Comparison of ENCODE assay signal across 1 cellular context in the genomic region with DNA sequence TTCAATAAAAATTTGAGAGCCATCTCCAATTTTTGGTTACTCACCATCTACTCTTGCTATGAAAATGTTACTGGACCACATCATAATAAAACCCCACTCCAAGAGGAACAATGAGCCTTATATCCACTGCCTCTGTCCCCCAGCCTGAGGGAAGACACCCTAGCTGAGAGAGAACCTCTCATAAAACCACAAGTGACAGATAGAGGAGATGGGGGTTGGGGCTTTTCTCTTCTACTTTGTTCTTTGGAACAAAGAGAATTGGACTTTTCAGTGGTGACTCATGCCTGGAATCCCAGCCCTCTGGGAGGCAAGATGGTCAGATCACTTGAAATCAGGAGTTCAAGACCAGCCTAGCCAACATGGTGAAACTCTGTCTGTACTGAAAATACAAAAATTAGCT.
TF ChIP-seq lines count a peak whose summit lies in the region.

No MANE protein-coding gene starts in this region.

TF ChIP-seq in GM23338, 12 proteins besides CTCF, POLR2A, EP300 and RAD21:
- TF ChIP-seq, protein P1, sequence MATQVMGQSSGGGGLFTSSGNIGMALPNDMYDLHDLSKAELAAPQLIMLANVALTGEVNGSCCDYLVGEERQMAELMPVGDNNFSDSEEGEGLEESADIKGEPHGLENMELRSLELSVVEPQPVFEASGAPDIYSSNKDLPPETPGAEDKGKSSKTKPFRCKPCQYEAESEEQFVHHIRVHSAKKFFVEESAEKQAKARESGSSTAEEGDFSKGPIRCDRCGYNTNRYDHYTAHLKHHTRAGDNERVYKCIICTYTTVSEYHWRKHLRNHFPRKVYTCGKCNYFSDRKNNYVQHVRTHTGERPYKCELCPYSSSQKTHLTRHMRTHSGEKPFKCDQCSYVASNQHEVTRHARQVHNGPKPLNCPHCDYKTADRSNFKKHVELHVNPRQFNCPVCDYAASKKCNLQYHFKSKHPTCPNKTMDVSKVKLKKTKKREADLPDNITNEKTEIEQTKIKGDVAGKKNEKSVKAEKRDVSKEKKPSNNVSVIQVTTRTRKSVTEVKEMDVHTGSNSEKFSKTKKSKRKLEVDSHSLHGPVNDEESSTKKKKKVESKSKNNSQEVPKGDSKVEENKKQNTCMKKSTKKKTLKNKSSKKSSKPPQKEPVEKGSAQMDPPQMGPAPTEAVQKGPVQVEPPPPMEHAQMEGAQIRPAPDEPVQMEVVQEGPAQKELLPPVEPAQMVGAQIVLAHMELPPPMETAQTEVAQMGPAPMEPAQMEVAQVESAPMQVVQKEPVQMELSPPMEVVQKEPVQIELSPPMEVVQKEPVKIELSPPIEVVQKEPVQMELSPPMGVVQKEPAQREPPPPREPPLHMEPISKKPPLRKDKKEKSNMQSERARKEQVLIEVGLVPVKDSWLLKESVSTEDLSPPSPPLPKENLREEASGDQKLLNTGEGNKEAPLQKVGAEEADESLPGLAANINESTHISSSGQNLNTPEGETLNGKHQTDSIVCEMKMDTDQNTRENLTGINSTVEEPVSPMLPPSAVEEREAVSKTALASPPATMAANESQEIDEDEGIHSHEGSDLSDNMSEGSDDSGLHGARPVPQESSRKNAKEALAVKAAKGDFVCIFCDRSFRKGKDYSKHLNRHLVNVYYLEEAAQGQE (IDR thresholded peaks at IDR 0.05; ENCODE audit: unreplicated experiment) = no peak
- TF ChIP-seq STAT1 (IDR thresholded peaks at IDR 0.05; ENCODE audit: unreplicated experiment) (no peak), NANOG (IDR thresholded peaks at IDR 0.05; ENCODE audit: borderline replicate concordance) (no peak), ZNF114 (CRISPR knock-in tag; IDR thresholded peaks at IDR 0.05) (no peak), JUNB (IDR thresholded peaks at IDR 0.05; ENCODE audit: unreplicated experiment) (no peak)
- TF ChIP-seq, protein P2, sequence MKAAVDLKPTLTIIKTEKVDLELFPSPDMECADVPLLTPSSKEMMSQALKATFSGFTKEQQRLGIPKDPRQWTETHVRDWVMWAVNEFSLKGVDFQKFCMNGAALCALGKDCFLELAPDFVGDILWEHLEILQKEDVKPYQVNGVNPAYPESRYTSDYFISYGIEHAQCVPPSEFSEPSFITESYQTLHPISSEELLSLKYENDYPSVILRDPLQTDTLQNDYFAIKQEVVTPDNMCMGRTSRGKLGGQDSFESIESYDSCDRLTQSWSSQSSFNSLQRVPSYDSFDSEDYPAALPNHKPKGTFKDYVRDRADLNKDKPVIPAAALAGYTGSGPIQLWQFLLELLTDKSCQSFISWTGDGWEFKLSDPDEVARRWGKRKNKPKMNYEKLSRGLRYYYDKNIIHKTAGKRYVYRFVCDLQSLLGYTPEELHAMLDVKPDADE (IDR thresholded peaks at IDR 0.05) = no peak
